In the genomic region with DNA sequence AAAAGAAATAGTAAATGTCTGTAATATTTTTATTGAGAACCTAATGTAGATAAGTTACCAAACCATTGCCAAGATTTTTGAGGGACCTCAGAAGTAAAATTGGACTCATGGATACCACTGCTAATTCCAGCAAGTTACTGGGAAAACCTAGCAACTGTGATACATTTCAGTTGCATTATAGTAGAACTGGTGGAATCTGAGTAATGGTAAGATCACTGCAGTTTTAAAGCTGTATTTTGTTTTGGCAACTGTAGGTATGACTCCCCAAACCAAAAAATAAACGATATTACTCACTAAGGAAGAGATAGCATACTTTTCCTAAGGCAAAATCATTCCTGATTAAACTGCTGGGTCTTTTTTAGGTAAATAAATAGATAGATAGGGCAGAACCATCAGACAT, we compare ENCODE assay signal across 16 cellular contexts.
"Had no signal": no experiment of that assay in that cellular context is flagged by ENCODE, and none has a peak within 500 bp of the region (broad histone marks: within the 10 kb centered on the region; RNA-seq: fewer than 3 reads in every experiment).

No MANE protein-coding gene starts in this region.

- H3K4me1 ChIP-seq: thyroid gland had no signal

- H3K4me3 ChIP-seq: dorsolateral prefrontal cortex, thyroid gland had no signal

- H3K27me3 ChIP-seq: dorsolateral prefrontal cortex, thyroid gland had no signal

- H3K27me3 Mint-ChIP-seq: activated CD4-positive, alpha-beta T cell treated with anti-CD3 and anti-CD28 coated beads, Interleukin-2, amount 10 ng/mL, durations not matched to agents 7 days and 5 days; activated naive CD4-positive, alpha-beta T cell treated with anti-CD3 and anti-CD28 coated beads, Interleukin-2, amount 50 U/mL, for 24 hours; activated T-cell treated with anti-CD3 and anti-CD28 coated beads, Interleukin-2, amount 50 U/mL, for 24 hours; naive B cell had no signal

- ATAC-seq: esophagus mucosa, right cardiac atrium had no signal

- H3K4me1 Mint-ChIP-seq: activated CD4-positive, alpha-beta T cell treated with anti-CD3 and anti-CD28 coated beads, Interleukin-2, amount 10 ng/mL, durations not matched to agents 7 days and 5 days; activated naive CD4-positive, alpha-beta T cell treated with anti-CD3 and anti-CD28 coated beads, Interleukin-2, amount 50 U/mL, for 24 hours; naive B cell had no signal

- H3K9me3 Mint-ChIP-seq: activated CD4-positive, alpha-beta T cell treated with anti-CD3 and anti-CD28 coated beads, Interleukin-2, amount 10 ng/mL, durations not matched to agents 7 days and 5 days; activated naive CD4-positive, alpha-beta T cell treated with anti-CD3 and anti-CD28 coated beads, Interleukin-2, amount 50 U/mL, for 24 hours; activated T-cell treated with anti-CD3 and anti-CD28 coated beads, Interleukin-2, amount 50 U/mL, for 24 hours; naive B cell; T-helper 1 cell treated with Interleukin-12 subunit alpha and Interleukin-12 subunit beta and Interleukin-4 antibody, amounts not matched to agents 30 μg/mL and 1 μg/mL, for 36 hours had no signal

- H3K27ac Mint-ChIP-seq: activated CD4-positive, alpha-beta T cell treated with anti-CD3 and anti-CD28 coated beads, Interleukin-2, amount 10 ng/mL, durations not matched to agents 7 days and 5 days; activated naive CD4-positive, alpha-beta T cell treated with anti-CD3 and anti-CD28 coated beads, Interleukin-2, amount 50 U/mL, for 24 hours; activated T-cell treated with anti-CD3 and anti-CD28 coated beads, Interleukin-2, amount 50 U/mL, for 24 hours; naive B cell; T-helper 1 cell treated with Interleukin-12 subunit alpha and Interleukin-12 subunit beta and Interleukin-4 antibody, amounts not matched to agents 30 μg/mL and 1 μg/mL, for 36 hours had no signal

- H3K4me3 Mint-ChIP-seq: activated CD4-positive, alpha-beta T cell treated with anti-CD3 and anti-CD28 coated beads, Interleukin-2, amount 10 ng/mL, durations not matched to agents 7 days and 5 days; activated naive CD4-positive, alpha-beta T cell treated with anti-CD3 and anti-CD28 coated beads, Interleukin-2, amount 50 U/mL, for 24 hours; activated T-cell treated with anti-CD3 and anti-CD28 coated beads, Interleukin-2, amount 50 U/mL, for 24 hours; naive B cell; T-helper 1 cell treated with Interleukin-12 subunit alpha and Interleukin-12 subunit beta and Interleukin-4 antibody, amounts not matched to agents 30 μg/mL and 1 μg/mL, for 36 hours had no signal

- H3K27ac ChIP-seq: dorsolateral prefrontal cortex, thyroid gland had no signal

- DNase-seq: activated CD4-positive, alpha-beta T cell treated with anti-CD3 and anti-CD28 coated beads, Interleukin-2, amount 10 ng/mL, durations not matched to agents 7 days and 5 days; activated CD4-positive, CD25-positive, alpha-beta regulatory T cell; activated effector memory CD4-positive, alpha-beta T cell treated with Interleukin-2 at 50 U/mL for 16 hours; activated T-cell treated with anti-CD3 and anti-CD28 coated beads, Interleukin-2, amount 50 U/mL, for 24 hours; amygdala; dorsolateral prefrontal cortex; foreskin melanocyte; head of caudate nucleus; midbrain; naive B cell; right cardiac atrium; small intestine; thyroid gland had no signal
